1 cellular context compared by ENCODE assay signal in the genomic region with DNA sequence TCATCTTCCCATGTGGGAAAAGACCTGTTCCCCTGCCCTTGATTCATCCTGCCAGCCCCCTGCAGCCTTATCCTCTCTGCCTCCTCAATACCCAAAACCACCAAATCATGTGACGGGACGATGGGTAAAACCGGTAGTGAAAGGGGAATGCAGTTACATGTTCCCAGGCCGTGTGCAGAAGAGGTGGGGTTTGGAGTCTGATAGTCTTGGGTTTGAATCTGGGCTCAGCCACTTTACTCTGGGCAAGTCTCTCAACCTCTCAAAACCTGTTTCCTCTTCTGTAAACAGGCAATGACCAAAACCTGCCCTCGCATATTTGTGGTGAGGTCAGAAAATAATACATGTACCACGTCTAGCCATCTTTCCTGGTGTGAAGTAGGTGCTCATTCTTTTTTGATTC.
TF ChIP-seq lines count a peak whose summit lies in the region.

No MANE protein-coding gene starts in this region.

TF ChIP-seq in GM12878, 131 proteins besides CTCF, POLR2A, EP300 and RAD21 (continued from another document):
- TF ChIP-seq, protein P1, sequence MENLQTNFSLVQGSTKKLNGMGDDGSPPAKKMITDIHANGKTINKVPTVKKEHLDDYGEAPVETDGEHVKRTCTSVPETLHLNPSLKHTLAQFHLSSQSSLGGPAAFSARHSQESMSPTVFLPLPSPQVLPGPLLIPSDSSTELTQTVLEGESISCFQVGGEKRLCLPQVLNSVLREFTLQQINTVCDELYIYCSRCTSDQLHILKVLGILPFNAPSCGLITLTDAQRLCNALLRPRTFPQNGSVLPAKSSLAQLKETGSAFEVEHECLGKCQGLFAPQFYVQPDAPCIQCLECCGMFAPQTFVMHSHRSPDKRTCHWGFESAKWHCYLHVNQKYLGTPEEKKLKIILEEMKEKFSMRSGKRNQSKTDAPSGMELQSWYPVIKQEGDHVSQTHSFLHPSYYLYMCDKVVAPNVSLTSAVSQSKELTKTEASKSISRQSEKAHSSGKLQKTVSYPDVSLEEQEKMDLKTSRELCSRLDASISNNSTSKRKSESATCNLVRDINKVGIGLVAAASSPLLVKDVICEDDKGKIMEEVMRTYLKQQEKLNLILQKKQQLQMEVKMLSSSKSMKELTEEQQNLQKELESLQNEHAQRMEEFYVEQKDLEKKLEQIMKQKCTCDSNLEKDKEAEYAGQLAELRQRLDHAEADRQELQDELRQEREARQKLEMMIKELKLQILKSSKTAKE (IDR thresholded peaks at IDR 0.05; ENCODE audit: low read depth, poor library complexity, severe bottlenecking), result peak; percentile 26
- TF ChIP-seq TARDBP (IDR thresholded peaks at IDR 0.05; ENCODE audit: borderline replicate concordance), result no peak
